1 cellular context compared by ENCODE assay signal in genomic region chr3:170999737-171000242, GRCh38.
TF ChIP-seq lines count a peak whose summit lies in the region.

No MANE protein-coding gene starts in this region.

TF ChIP-seq in HepG2, 621 proteins besides CTCF, POLR2A, EP300 and RAD21 (continued from another document and continues in another):
- TF ChIP-seq TFE3 (CRISPR knock-in tag; IDR thresholded peaks at IDR 0.05) (0 out of 2 replicates have a peak, but pooled peaks have one; percentile 38), ZBTB44 (CRISPR knock-in tag; IDR thresholded peaks at IDR 0.05) (no peak), NCOR1 (IDR thresholded peaks at IDR 0.05; ENCODE audit: borderline replicate concordance, low read length) (no peak), TCF7L2 (IDR thresholded peaks at IDR 0.05; ENCODE audit: low read depth, low read length) (no peak), ATF6 (CRISPR knock-in tag; conservative IDR thresholded peaks at IDR 0.05) (no peak), HDAC2 (CRISPR knock-in tag; IDR thresholded peaks at IDR 0.05) (0 out of 2 replicates have a peak, but pooled peaks have one; percentile 20), HNF4A (CRISPR knock-in tag; IDR thresholded peaks at IDR 0.05) (0 out of 2 replicates have a peak, but pooled peaks have one; percentile 5), GMEB2 (CRISPR knock-in tag; IDR thresholded peaks at IDR 0.05; ENCODE audit: low read depth) (no peak), ZNF441 (CRISPR knock-in tag; IDR thresholded peaks at IDR 0.05; ENCODE audit: borderline replicate concordance) (0 out of 2 replicates have a peak, but pooled peaks have one; percentile 14), SETDB1 (CRISPR knock-in tag; IDR thresholded peaks at IDR 0.05; ENCODE audit: borderline replicate concordance) (no peak), PLSCR1 (CRISPR knock-in tag; IDR thresholded peaks at IDR 0.05; ENCODE audit: borderline replicate concordance) (no peak), MYPOP (CRISPR knock-in tag; IDR thresholded peaks at IDR 0.05) (no peak), KDM3A (CRISPR knock-in tag; IDR thresholded peaks at IDR 0.05; ENCODE audit: low read depth) (no peak), ZNF746 (CRISPR knock-in tag; IDR thresholded peaks at IDR 0.05) (no peak), FOXC1 (CRISPR knock-in tag; IDR thresholded peaks at IDR 0.05; ENCODE audit: borderline replicate concordance) (no peak), TERF1 (CRISPR knock-in tag; IDR thresholded peaks at IDR 0.05) (no peak), BRF2 (CRISPR knock-in tag; IDR thresholded peaks at IDR 0.05) (no peak), ZNF501 (CRISPR knock-in tag; IDR thresholded peaks at IDR 0.05) (no peak), JUNB (CRISPR knock-in tag; IDR thresholded peaks at IDR 0.05; ENCODE audit: borderline replicate concordance) (peak; percentile 78; the same call in 1 of the 2 replicates), TRIM22 (IDR thresholded peaks at IDR 0.05) (no peak), KLF15 (CRISPR knock-in tag; IDR thresholded peaks at IDR 0.05; ENCODE audit: borderline replicate concordance) (no peak), ZFP82 (CRISPR knock-in tag; IDR thresholded peaks at IDR 0.05; ENCODE audit: borderline replicate concordance) (no peak), TBX3 (IDR thresholded peaks at IDR 0.05; ENCODE audit: borderline replicate concordance) (peak; percentile 72; the same call in 1 of the 2 replicates), ZNF883 (CRISPR knock-in tag; IDR thresholded peaks at IDR 0.05; ENCODE audit: not compliant biosample characterization) (no peak), FOXO4 (CRISPR knock-in tag; conservative IDR thresholded peaks at IDR 0.05) (no peak), POLR2AphosphoS5 (IDR thresholded peaks at IDR 0.05; ENCODE audit: low read depth, low read length) (no peak), ZNF777 (CRISPR knock-in tag; IDR thresholded peaks at IDR 0.05) (no peak), CHD2 (IDR thresholded peaks at IDR 0.05; ENCODE audit: low read depth, low read length) (no peak), ZNF337 (CRISPR knock-in tag; IDR thresholded peaks at IDR 0.05; ENCODE audit: borderline replicate concordance, low read depth) (0 out of 2 replicates have a peak, but pooled peaks have one; percentile 25), FOXK1 (CRISPR knock-in tag; IDR thresholded peaks at IDR 0.05; ENCODE audit: borderline replicate concordance, low read depth) (no peak), ZNF652 (CRISPR knock-in tag; IDR thresholded peaks at IDR 0.05; ENCODE audit: borderline replicate concordance, low read depth) (peak; percentile 94), ATF3 (CRISPR knock-in tag; IDR thresholded peaks at IDR 0.05) (peak; percentile 91), CERS6 (CRISPR knock-in tag; IDR thresholded peaks at IDR 0.05) (no peak), ZMYM4 (CRISPR knock-in tag; IDR thresholded peaks at IDR 0.05) (no peak), REL (CRISPR knock-in tag; conservative IDR thresholded peaks at IDR 0.05) (no peak), FOXP4 (CRISPR knock-in tag; IDR thresholded peaks at IDR 0.05) (peak; percentile 80; the same call in 1 of the 2 replicates), ZBTB49 (CRISPR knock-in tag; IDR thresholded peaks at IDR 0.05; ENCODE audit: borderline replicate concordance) (no peak), ZNF230 (CRISPR knock-in tag; IDR thresholded peaks at IDR 0.05) (no peak), KLF16 (CRISPR knock-in tag; IDR thresholded peaks at IDR 0.05) (no peak)
